In genomic region chr19:6590458-6591319, GRCh38 we compare ENCODE assay signal across 1 cellular context.
A peak's percentile ranks its signal among the peaks of the same experiment; 100 is the strongest.
TF ChIP-seq lines count a peak whose summit lies in the region.

TSS of gene CD70 (minus strand) at chr19:6591150. CDS start at chr19:6591002, 148 bp downstream.

TF ChIP-seq in GM12878, 131 proteins besides CTCF, POLR2A, EP300 and RAD21 (continued from another document):
- TF ChIP-seq BCLAF1 (IDR thresholded peaks at IDR 0.05) (no peak), CHD2 (IDR thresholded peaks at IDR 0.05; ENCODE audit: borderline replicate concordance, low read depth, low read length) (peak; percentile 40; the same call in 1 of the 2 replicates), RAD51 (IDR thresholded peaks at IDR 0.05) (no peak), SPI1 (IDR thresholded peaks at IDR 0.05; ENCODE audit: borderline replicate concordance, insufficient read depth, low read depth, low read length) (no peak), MLLT1 (IDR thresholded peaks at IDR 0.05) (peak; percentile 97), CREM (IDR thresholded peaks at IDR 0.05; ENCODE audit: low read depth) (no peak; the same call in none of the 2 replicates), HDGF (IDR thresholded peaks at IDR 0.05) (peak; percentile 83; the same call in 1 of the 2 replicates), ZZZ3 (IDR thresholded peaks at IDR 0.05; ENCODE audit: control insufficient read depth, insufficient read length, low read depth) (no peak), MTA2 (IDR thresholded peaks at IDR 0.05; ENCODE audit: low read depth) (0 out of 2 replicates have a peak, but pooled peaks have one; percentile 30), DPF2 (IDR thresholded peaks at IDR 0.05) (peak; percentile 63; the same call in 1 of the 2 replicates), SMAD1 (IDR thresholded peaks at IDR 0.05; ENCODE audit: low read depth, partially characterized antibody) (peak; percentile 84), PAX8 (IDR thresholded peaks at IDR 0.05) (no peak), SIX5 (IDR thresholded peaks at IDR 0.05; ENCODE audit: low read depth, low read length, severe bottlenecking) (no peak), BRCA1 (IDR thresholded peaks at IDR 0.05; ENCODE audit: low read depth, low read length) (no peak), KDM1A (IDR thresholded peaks at IDR 0.05; ENCODE audit: borderline replicate concordance) (no peak), ZBTB4 (CRISPR knock-in tag; IDR thresholded peaks at IDR 0.05) (no peak)
